Comparison of ENCODE assay signal across 2 cellular contexts in genomic region chr7:135712796-135713195, GRCh38.
TF ChIP-seq lines count a peak whose summit lies in the region.

No MANE protein-coding gene starts in this region.

TF ChIP-seq in GM23338, 12 proteins besides CTCF, POLR2A, EP300 and RAD21:
- no peak for TF ChIP-seq POLR2AphosphoS5 (IDR thresholded peaks at IDR 0.05; ENCODE audit: low read depth)

TF ChIP-seq in SK-N-SH, 30 proteins besides CTCF, POLR2A, EP300 and RAD21:
- TF ChIP-seq PBX3 (IDR thresholded peaks at IDR 0.05): no peak
- TF ChIP-seq JUND (IDR thresholded peaks at IDR 0.05): no peak
- no peak for TF ChIP-seq SIN3A (IDR thresholded peaks at IDR 0.05; ENCODE audit: borderline replicate concordance, low read depth, low read length)
- peak; percentile 6; the same call in 1 of the 2 replicates for TF ChIP-seq NFIC (IDR thresholded peaks at IDR 0.05; ENCODE audit: borderline replicate concordance)
- TF ChIP-seq POLR2AphosphoS5 (IDR thresholded peaks at IDR 0.05; ENCODE audit: low read depth, low read length): no peak
- TF ChIP-seq MXI1 (IDR thresholded peaks at IDR 0.05; ENCODE audit: low read depth, low read length): peak; percentile 11
- TF ChIP-seq CHD2 (IDR thresholded peaks at IDR 0.05; ENCODE audit: low read length, partially characterized antibody): no peak
- peak; percentile 75 for TF ChIP-seq GATA2 (CRISPR knock-in tag; IDR thresholded peaks at IDR 0.05)
- no peak for TF ChIP-seq GABPA (IDR thresholded peaks at IDR 0.05; ENCODE audit: low read depth)
- no peak for TF ChIP-seq USF2 (IDR thresholded peaks at IDR 0.05; ENCODE audit: borderline replicate concordance, low read depth, low read length)
- TF ChIP-seq USF1 (IDR thresholded peaks at IDR 0.05; ENCODE audit: borderline replicate concordance, low read depth): no peak
- peak; percentile 12; the same call in 1 of the 2 replicates for TF ChIP-seq FOXJ3 (CRISPR knock-in tag; IDR thresholded peaks at IDR 0.05)
- TF ChIP-seq RXRA (IDR thresholded peaks at IDR 0.05; ENCODE audit: borderline replicate concordance, low read depth): no peak
- peak; percentile 57; the same call in 1 of the 2 replicates for TF ChIP-seq RCOR1 (IDR thresholded peaks at IDR 0.05; ENCODE audit: low read length)
- TF ChIP-seq TAF1 (IDR thresholded peaks at IDR 0.05; ENCODE audit: borderline replicate concordance, low read depth, low read length): no peak
- no peak for TF ChIP-seq MAX (IDR thresholded peaks at IDR 0.05; ENCODE audit: low read depth)
